14 cellular contexts compared by ENCODE assay signal in genomic region chr17:81556175-81556691, GRCh38. TPM values are rescaled to one million over a fixed set of nuclear protein-coding genes. Genes with fewer than 3 reads are reported as not detected.
A peak's percentile ranks its signal among the peaks of the same experiment; 100 is the strongest.
DNase-seq lines count a peak whose midpoint lies in the region; ATAC-seq, FAIRE-seq and TF ChIP-seq lines count a peak whose summit lies in the region.
"Had no signal": no experiment of that assay in that cellular context is flagged by ENCODE, and none has a peak within 500 bp of the region (broad histone marks: within the 10 kb centered on the region; RNA-seq: fewer than 3 reads in every experiment).

No MANE protein-coding gene starts in this region.

- H3K27me3 ChIP-seq in left ventricle myocardium inferior (ENCODE audit: low read depth) (no peaks in the 10 kb centered on the region), tibial artery (no peaks in the 10 kb centered on the region)
- H3K27me3 ChIP-seq: gastroesophageal sphincter had no signal

- H3K4me3 Mint-ChIP-seq in activated naive CD8-positive, alpha-beta T cell treated with anti-CD3 and anti-CD28 coated beads, Interleukin-2, amount 50 U/mL, for 24 hours, result no peak overlapping the region
- H3K4me3 Mint-ChIP-seq: activated T-helper 17 cell treated with anti-CD3 and anti-CD28 coated beads, Interleukin-2, amount 50 U/mL, for 72 hours; memory B cell had no signal

- intact Hi-C loops in Right ventricle myocardium inferior (cut with DNase I) (no loop called here), cardiac septum (cut with DNase I) (no loop called here), left ventricle myocardium inferior (cut with micrococcal nuclease) (no loop called here), tibial artery (cut with DNase I; ENCODE audit: low total_unique reads) (no loop called here)

- H3K27ac ChIP-seq in left ventricle myocardium inferior (replicated peaks) (peak overlapping the region; percentile 83), tibial artery (peak overlapping the region; percentile 41 to 43)
- H3K27ac ChIP-seq: gastroesophageal sphincter had no signal

- H3K4me1 ChIP-seq in left ventricle myocardium inferior (peaks cover 92% of the 10 kb centered on the region), tibial artery (peaks cover 0 to 34% (median 25%) of the 10 kb centered on the region in 4 donors)

- DNase-seq in Right ventricle myocardium inferior (ENCODE audit: missing footprints) (peak; percentile 49), cardiac septum (ENCODE audit: low spot score) (no peak), RCC 7860 (ENCODE audit: low spot score) (peak; percentile 78), left ventricle myocardium inferior (no peak), tibial artery (no peak), RPMI8226 (no peak)
- DNase-seq in activated naive CD8-positive, alpha-beta T cell treated with anti-CD3 and anti-CD28 coated beads, Interleukin-2, amount 50 U/mL, for 24 hours, result no peak
- DNase-seq: AML-193, cerebellar nuclear complex, retina had no signal

- peaks cover 39% of the 10 kb centered on the region for H3K36me3 ChIP-seq in left ventricle myocardium inferior
- peaks cover 18 to 51% (median 41%) of the 10 kb centered on the region in 3 donors for H3K36me3 ChIP-seq in tibial artery

- peaks cover 20% of the 10 kb centered on the region for H3K36me3 Mint-ChIP-seq in activated naive CD8-positive, alpha-beta T cell treated with anti-CD3 and anti-CD28 coated beads, Interleukin-2, amount 50 U/mL, for 24 hours (ENCODE audit: low read depth)

- H3K9me3 Mint-ChIP-seq in activated naive CD8-positive, alpha-beta T cell treated with anti-CD3 and anti-CD28 coated beads, Interleukin-2, amount 50 U/mL, for 24 hours, result no peaks in the 10 kb centered on the region
- H3K9me3 Mint-ChIP-seq: activated T-helper 17 cell treated with anti-CD3 and anti-CD28 coated beads, Interleukin-2, amount 50 U/mL, for 72 hours; memory B cell had no signal

- no peak overlapping the region for H3K27ac Mint-ChIP-seq in activated naive CD8-positive, alpha-beta T cell treated with anti-CD3 and anti-CD28 coated beads, Interleukin-2, amount 50 U/mL, for 24 hours
- H3K27ac Mint-ChIP-seq: activated T-helper 17 cell treated with anti-CD3 and anti-CD28 coated beads, Interleukin-2, amount 50 U/mL, for 72 hours; memory B cell had no signal

- peak; percentile 37 for ATAC-seq in Right ventricle myocardium inferior
- no peak for ATAC-seq in GM19324 (IDR thresholded peaks at IDR 0.05; ENCODE audit: low FRiP score, unreplicated experiment)
- no peak for ATAC-seq in activated naive CD8-positive, alpha-beta T cell treated with anti-CD3 and anti-CD28 coated beads, Interleukin-2, amount 50 U/mL, for 24 hours
- ATAC-seq: activated T-helper 17 cell treated with anti-CD3 and anti-CD28 coated beads, Interleukin-2, amount 50 U/mL, for 72 hours; gastroesophageal sphincter had no signal

- peaks cover 32% of the 10 kb centered on the region for H3K4me1 Mint-ChIP-seq in activated naive CD8-positive, alpha-beta T cell treated with anti-CD3 and anti-CD28 coated beads, Interleukin-2, amount 50 U/mL, for 24 hours

- H3K27me3 Mint-ChIP-seq in activated naive CD8-positive, alpha-beta T cell treated with anti-CD3 and anti-CD28 coated beads, Interleukin-2, amount 50 U/mL, for 24 hours, result no peaks in the 10 kb centered on the region
- H3K27me3 Mint-ChIP-seq: activated T-helper 17 cell treated with anti-CD3 and anti-CD28 coated beads, Interleukin-2, amount 50 U/mL, for 72 hours; memory B cell had no signal

- TF ChIP-seq CTCF in left ventricle myocardium inferior (IDR thresholded peaks at IDR 0.05; ENCODE audit: borderline replicate concordance), result no peak
- no peak for TF ChIP-seq CTCF in tibial artery (IDR thresholded peaks at IDR 0.05)

- H3K9me3 ChIP-seq in left ventricle myocardium inferior (replicated peaks) (no peaks in the 10 kb centered on the region), tibial artery (no peaks in the 10 kb centered on the region)
- H3K9me3 ChIP-seq: gastroesophageal sphincter had no signal

- peak; percentile 55 for FAIRE-seq in RCC 7860 (lab: Jason Lieb, UNC)

- H3K4me3 ChIP-seq in left ventricle myocardium inferior (no peak overlapping the region), tibial artery (no peak overlapping the region)
- H3K4me3 ChIP-seq: gastroesophageal sphincter had no signal

RNA-seq across cellular contexts. Expression of gene FAAP100, which starts 4.1 kb away (rescaled TPM):
- total RNA-seq in Right ventricle myocardium inferior (14.8 TPM), cardiac septum (13.6 TPM), left ventricle myocardium inferior (15.9 TPM)

RNA-seq across cellular contexts. Expression of gene FSCN2, which starts 28.1 kb away (rescaled TPM):
- 0.19 TPM for total RNA-seq in Right ventricle myocardium inferior
- 1.1 TPM for total RNA-seq in cardiac septum
- total RNA-seq in left ventricle myocardium inferior, result 0.38 TPM

RNA-seq across cellular contexts. Expression of gene ACTG1, which starts 43.6 kb away (rescaled TPM):
- total RNA-seq in Right ventricle myocardium inferior (468 TPM), cardiac septum (634 TPM), left ventricle myocardium inferior (342 TPM)

Comparison
In these comparisons a context has a peak if more than half of its experiments do, and no peak if none do; other contexts are left out.
1. DNase-seq: peak in Right ventricle myocardium inferior (single experiment) and RCC 7860 (single experiment); none in cardiac septum (single experiment), left ventricle myocardium inferior (single experiment), tibial artery (0 of 2), activated naive CD8-positive, alpha-beta T cell treated with anti-CD3 and anti-CD28 coated beads, Interleukin-2, amount 50 U/mL, for 24 hours (single experiment) and RPMI8226 (single experiment).